11 cellular contexts compared by ENCODE assay signal in the genomic region with DNA sequence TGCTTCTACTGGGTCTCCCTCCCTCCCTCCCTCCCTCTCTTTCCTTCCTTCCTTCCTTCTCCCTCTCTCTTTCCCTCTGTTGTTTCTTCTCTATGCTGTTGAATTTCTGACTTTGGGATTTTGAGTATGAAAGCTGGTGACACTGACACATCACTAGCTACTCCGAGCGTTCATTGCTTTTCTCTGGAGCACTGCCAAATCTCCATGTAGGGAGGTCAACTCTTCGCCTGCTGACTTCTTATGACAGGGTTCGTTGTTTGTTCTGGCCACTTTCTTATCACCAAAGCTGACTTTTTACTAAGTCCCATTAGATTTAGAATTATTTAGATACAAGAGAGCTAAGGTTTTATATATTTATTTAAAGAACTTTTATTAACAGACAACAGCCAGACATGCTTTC. TPM values are rescaled to one million over a fixed set of nuclear protein-coding genes. Genes with fewer than 3 reads are reported as not detected.
DNase-seq lines count a peak whose midpoint lies in the region; ATAC-seq, FAIRE-seq and TF ChIP-seq lines count a peak whose summit lies in the region.
"Had no signal": no experiment of that assay in that cellular context is flagged by ENCODE, and none has a peak within 500 bp of the region (broad histone marks: within the 10 kb centered on the region; RNA-seq: fewer than 3 reads in every experiment).

No MANE protein-coding gene starts in this region.

- H3K36me3 Mint-ChIP-seq in CD4-positive, alpha-beta T cell (ENCODE audit: low read depth) = peaks cover 52% of the 10 kb centered on the region

- ATAC-seq in CD4-positive, alpha-beta T cell (ENCODE audit: poor library complexity) = no peak

- H3K27me3 ChIP-seq in CD4-positive, alpha-beta T cell (ENCODE audit: control insufficient read depth, insufficient read depth, low read length) = no peaks in the 10 kb centered on the region
- H3K27me3 ChIP-seq in esophagus (ENCODE audit: control insufficient read depth in 1 of 2, insufficient read depth in 2 of 2, low read length in 2 of 2) = no peaks in the 10 kb centered on the region
- H3K27me3 ChIP-seq: MG63, upper lobe of left lung had no signal

- H3K4me1 Mint-ChIP-seq in CD4-positive, alpha-beta T cell (ENCODE audit: low read depth) = peaks cover 88% of the 10 kb centered on the region

- no peak overlapping the region for H3K4me3 Mint-ChIP-seq in CD4-positive, alpha-beta T cell

- CTCF ChIA-PET in CD4-positive, alpha-beta T cell (lab: Charles Lee) = interaction anchor here (0.8 to 1.4 kb wide), 3 partner anchors 12 to 72 kb away, joined by 3 read pairs; no protein-coding TSS in a partner anchor

- H3K9me3 Mint-ChIP-seq in CD4-positive, alpha-beta T cell = no peaks in the 10 kb centered on the region

- H3K27ac Mint-ChIP-seq in CD4-positive, alpha-beta T cell = peak overlapping the region; percentile 80

- peaks cover 2 to 5% of the 10 kb centered on the region in 2 donors for H3K4me1 ChIP-seq in esophagus (ENCODE audit: control insufficient read depth in 2 of 2, insufficient read depth in 2 of 2, low read length in 1 of 2)

- POLR2A ChIA-PET in CD4-positive, alpha-beta T cell (lab: Charles Lee) = interaction anchor here (1.1 kb wide), 1 partner anchor 316 kb away, joined by 4 read pairs; a partner anchor contains a TSS

- H3K27me3 Mint-ChIP-seq in CD4-positive, alpha-beta T cell = no peaks in the 10 kb centered on the region

- WGBS in esophagus, 2 donors = 38 to 42% methylated on average over 4 of the region's 4 CpGs

- H3K36me3 ChIP-seq in esophagus (ENCODE audit: control insufficient read depth in 2 of 2, insufficient read depth in 2 of 2, low read length in 1 of 2) = no peaks in the 10 kb centered on the region
- H3K36me3 ChIP-seq: MG63, upper lobe of left lung had no signal

- H3K9me3 ChIP-seq in CD4-positive, alpha-beta T cell (ENCODE audit: control insufficient read depth, low read length) = no peaks in the 10 kb centered on the region
- H3K9me3 ChIP-seq in esophagus (ENCODE audit: control insufficient read depth in 2 of 2, insufficient read depth in 1 of 2, low read depth in 1 of 2, low read length in 1 of 2) = no peaks in the 10 kb centered on the region
- H3K9me3 ChIP-seq: MG63, upper lobe of left lung had no signal

- no peak for TF ChIP-seq POLR2A in GM12892 (IDR thresholded peaks at IDR 0.05; ENCODE audit: low read depth, low read length)

- H3K27ac ChIP-seq in CD4-positive, alpha-beta T cell (ENCODE audit: low read depth, low read length) = no peak overlapping the region
- H3K27ac ChIP-seq in esophagus (ENCODE audit: low read depth in 2 of 2, low read length in 1 of 2) = peak overlapping the region; percentile 34 to 75

- TF ChIP-seq CTCF in CD4-positive, alpha-beta T cell (IDR thresholded peaks at IDR 0.05) = no peak

- intact Hi-C loops in CD4-positive, alpha-beta T cell (cut with DNase I, micrococcal nuclease) = loop anchor here in 1 of 2 experiments (5.0 kb wide), 1 partner anchor 40 kb away; no protein-coding TSS in a partner anchor

- DNase-seq in CD4-positive, alpha-beta T cell = no peak
- DNase-seq in OCI-M1 (lab: John Stamatoyannopoulos, UW) = peak; percentile 2
- peak; percentile 21 for DNase-seq in mucosa of gallbladder (ENCODE audit: low spot score)
- no peak for DNase-seq in GM12892 (ENCODE audit: insufficient read length)
- DNase-seq in Ammon's horn (ENCODE audit: low spot score) = no peak
- DNase-seq in NOMO-1 (lab: John Stamatoyannopoulos, UW; ENCODE audit: unreplicated experiment in 2 of 2) = no peak
- no peak for DNase-seq in cerebellar cortex (ENCODE audit: low spot score)
- DNase-seq: MG63; stimulated activated CD4-positive, alpha-beta T cell treated with anti-CD3 and anti-CD28 coated beads, Interleukin-2, amount 100 ng/mL, for 24 hours had no signal

- H3K4me3 ChIP-seq in esophagus (ENCODE audit: low read depth in 1 of 2, low read length in 2 of 2) = no peak overlapping the region
- H3K4me3 ChIP-seq: MG63, upper lobe of left lung had no signal

- FAIRE-seq in GM12892 (lab: Jason Lieb, UNC) = no peak

RNA-seq across cellular contexts. Expression of a gene that starts 31.1 kb away (rescaled TPM):
- total RNA-seq in CD4-positive, alpha-beta T cell = 100 to 1,000 TPM; 106 to 114 TPM
- 10 to 100 TPM; 11.0 to 16.1 TPM for polyA plus RNA-seq in esophagus
- 17.1 TPM for total RNA-seq in mucosa of gallbladder
- polyA plus RNA-seq in GM12892 (2012; ENCODE audit: missing spikeins) = 104 TPM

Comparison
In these comparisons a context has a peak if more than half of its experiments do, and no peak if none do; other contexts are left out.
1. DNase-seq: peak in OCI-M1 (single experiment) and mucosa of gallbladder (single experiment); none in CD4-positive, alpha-beta T cell (0 of 10), GM12892 (single experiment), Ammon's horn (single experiment), NOMO-1 (0 of 2) and cerebellar cortex (single experiment).